Comparison of ENCODE assay signal across 1 cellular context in the genomic region with DNA sequence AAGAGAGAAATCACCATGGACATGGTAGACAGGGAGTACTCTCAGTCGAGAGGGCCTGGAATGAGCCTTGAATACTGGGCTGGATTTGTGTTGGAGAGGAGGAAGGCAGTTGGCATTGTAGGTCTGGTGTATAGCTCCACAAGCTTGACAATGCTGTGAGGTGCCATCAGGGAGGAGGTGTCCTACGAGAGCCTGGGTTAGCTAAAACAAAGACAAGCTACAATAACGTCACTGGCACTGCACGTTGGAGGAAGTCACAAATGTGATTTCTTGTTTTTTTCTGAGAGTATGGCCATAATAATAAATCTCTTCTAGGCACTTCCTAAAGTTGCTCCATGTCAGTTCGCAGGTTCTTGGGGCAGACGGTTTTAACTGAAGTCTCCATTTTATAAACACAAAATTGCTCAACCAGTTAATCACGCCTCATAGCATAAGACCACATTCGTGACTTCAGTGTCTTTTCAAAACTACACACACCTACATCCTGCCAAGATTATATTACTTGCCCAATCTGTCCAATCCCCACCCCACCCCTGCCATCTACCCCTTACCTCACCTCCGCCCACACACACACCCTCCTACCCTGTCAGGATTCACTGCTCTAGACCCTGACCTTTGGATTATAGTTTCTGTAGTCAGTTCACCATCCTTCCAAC.
TF ChIP-seq lines count a peak whose summit lies in the region.

No MANE protein-coding gene starts in this region.

TF ChIP-seq in GM12878, 131 proteins besides CTCF, POLR2A, EP300 and RAD21 (continued from another document):
- TF ChIP-seq, protein P1, sequence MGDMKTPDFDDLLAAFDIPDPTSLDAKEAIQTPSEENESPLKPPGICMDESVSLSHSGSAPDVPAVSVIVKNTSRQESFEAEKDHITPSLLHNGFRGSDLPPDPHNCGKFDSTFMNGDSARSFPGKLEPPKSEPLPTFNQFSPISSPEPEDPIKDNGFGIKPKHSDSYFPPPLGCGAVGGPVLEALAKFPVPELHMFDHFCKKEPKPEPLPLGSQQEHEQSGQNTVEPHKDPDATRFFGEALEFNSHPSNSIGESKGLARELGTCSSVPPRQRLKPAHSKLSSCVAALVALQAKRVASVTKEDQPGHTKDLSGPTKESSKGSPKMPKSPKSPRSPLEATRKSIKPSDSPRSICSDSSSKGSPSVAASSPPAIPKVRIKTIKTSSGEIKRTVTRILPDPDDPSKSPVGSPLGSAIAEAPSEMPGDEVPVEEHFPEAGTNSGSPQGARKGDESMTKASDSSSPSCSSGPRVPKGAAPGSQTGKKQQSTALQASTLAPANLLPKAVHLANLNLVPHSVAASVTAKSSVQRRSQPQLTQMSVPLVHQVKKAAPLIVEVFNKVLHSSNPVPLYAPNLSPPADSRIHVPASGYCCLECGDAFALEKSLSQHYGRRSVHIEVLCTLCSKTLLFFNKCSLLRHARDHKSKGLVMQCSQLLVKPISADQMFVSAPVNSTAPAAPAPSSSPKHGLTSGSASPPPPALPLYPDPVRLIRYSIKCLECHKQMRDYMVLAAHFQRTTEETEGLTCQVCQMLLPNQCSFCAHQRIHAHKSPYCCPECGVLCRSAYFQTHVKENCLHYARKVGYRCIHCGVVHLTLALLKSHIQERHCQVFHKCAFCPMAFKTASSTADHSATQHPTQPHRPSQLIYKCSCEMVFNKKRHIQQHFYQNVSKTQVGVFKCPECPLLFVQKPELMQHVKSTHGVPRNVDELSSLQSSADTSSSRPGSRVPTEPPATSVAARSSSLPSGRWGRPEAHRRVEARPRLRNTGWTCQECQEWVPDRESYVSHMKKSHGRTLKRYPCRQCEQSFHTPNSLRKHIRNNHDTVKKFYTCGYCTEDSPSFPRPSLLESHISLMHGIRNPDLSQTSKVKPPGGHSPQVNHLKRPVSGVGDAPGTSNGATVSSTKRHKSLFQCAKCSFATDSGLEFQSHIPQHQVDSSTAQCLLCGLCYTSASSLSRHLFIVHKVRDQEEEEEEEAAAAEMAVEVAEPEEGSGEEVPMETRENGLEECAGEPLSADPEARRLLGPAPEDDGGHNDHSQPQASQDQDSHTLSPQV (IDR thresholded peaks at IDR 0.05) = no peak
- TF ChIP-seq NFIC (IDR thresholded peaks at IDR 0.05; ENCODE audit: low read depth, low read length) = peak; percentile 80
- TF ChIP-seq, protein P2, sequence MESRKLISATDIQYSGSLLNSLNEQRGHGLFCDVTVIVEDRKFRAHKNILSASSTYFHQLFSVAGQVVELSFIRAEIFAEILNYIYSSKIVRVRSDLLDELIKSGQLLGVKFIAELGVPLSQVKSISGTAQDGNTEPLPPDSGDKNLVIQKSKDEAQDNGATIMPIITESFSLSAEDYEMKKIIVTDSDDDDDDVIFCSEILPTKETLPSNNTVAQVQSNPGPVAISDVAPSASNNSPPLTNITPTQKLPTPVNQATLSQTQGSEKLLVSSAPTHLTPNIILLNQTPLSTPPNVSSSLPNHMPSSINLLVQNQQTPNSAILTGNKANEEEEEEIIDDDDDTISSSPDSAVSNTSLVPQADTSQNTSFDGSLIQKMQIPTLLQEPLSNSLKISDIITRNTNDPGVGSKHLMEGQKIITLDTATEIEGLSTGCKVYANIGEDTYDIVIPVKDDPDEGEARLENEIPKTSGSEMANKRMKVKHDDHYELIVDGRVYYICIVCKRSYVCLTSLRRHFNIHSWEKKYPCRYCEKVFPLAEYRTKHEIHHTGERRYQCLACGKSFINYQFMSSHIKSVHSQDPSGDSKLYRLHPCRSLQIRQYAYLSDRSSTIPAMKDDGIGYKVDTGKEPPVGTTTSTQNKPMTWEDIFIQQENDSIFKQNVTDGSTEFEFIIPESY (IDR thresholded peaks at IDR 0.05) = no peak
- no peak for TF ChIP-seq STAT3 (IDR thresholded peaks at IDR 0.05; ENCODE audit: low read depth, low read length)
- TF ChIP-seq, protein P3, sequence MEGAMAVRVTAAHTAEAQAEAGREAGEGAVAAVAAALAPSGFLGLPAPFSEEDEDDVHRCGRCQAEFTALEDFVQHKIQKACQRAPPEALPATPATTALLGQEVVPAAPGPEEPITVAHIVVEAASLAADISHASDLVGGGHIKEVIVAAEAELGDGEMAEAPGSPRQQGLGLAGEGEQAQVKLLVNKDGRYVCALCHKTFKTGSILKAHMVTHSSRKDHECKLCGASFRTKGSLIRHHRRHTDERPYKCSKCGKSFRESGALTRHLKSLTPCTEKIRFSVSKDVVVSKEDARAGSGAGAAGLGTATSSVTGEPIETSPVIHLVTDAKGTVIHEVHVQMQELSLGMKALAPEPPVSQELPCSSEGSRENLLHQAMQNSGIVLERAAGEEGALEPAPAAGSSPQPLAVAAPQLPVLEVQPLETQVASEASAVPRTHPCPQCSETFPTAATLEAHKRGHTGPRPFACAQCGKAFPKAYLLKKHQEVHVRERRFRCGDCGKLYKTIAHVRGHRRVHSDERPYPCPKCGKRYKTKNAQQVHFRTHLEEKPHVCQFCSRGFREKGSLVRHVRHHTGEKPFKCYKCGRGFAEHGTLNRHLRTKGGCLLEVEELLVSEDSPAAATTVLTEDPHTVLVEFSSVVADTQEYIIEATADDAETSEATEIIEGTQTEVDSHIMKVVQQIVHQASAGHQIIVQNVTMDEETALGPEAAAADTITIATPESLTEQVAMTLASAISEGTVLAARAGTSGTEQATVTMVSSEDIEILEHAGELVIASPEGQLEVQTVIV (IDR thresholded peaks at IDR 0.05; ENCODE audit: borderline replicate concordance, partially characterized antibody) = no peak
- peak; percentile 69 for TF ChIP-seq YY1 (IDR thresholded peaks at IDR 0.05; ENCODE audit: low read depth, low read length)
- TF ChIP-seq SMARCA5 (IDR thresholded peaks at IDR 0.05) = peak; percentile 30; the same call in 1 of the 2 replicates
- TF ChIP-seq TBL1XR1 (IDR thresholded peaks at IDR 0.05; ENCODE audit: low read depth, low read length) = 0 out of 2 replicates have a peak, but pooled peaks have one; percentile 10
- TF ChIP-seq RB1 (IDR thresholded peaks at IDR 0.05; ENCODE audit: borderline replicate concordance) = no peak
- TF ChIP-seq SREBF2 (IDR thresholded peaks at IDR 0.05; ENCODE audit: low read length) = no peak
- TF ChIP-seq MEF2B (IDR thresholded peaks at IDR 0.05; ENCODE audit: partially characterized antibody, poor library complexity, severe bottlenecking) = peak; percentile 10
- TF ChIP-seq, protein P4, sequence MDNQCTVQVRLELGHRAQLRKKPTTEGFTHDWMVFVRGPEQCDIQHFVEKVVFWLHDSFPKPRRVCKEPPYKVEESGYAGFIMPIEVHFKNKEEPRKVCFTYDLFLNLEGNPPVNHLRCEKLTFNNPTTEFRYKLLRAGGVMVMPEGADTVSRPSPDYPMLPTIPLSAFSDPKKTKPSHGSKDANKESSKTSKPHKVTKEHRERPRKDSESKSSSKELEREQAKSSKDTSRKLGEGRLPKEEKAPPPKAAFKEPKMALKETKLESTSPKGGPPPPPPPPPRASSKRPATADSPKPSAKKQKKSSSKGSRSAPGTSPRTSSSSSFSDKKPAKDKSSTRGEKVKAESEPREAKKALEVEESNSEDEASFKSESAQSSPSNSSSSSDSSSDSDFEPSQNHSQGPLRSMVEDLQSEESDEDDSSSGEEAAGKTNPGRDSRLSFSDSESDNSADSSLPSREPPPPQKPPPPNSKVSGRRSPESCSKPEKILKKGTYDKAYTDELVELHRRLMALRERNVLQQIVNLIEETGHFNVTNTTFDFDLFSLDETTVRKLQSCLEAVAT (IDR thresholded peaks at IDR 0.05) = 0 out of 2 replicates have a peak, but pooled peaks have one; percentile 29
- TF ChIP-seq EED (IDR thresholded peaks at IDR 0.05; ENCODE audit: low read depth) = peak; percentile 71
- no peak for TF ChIP-seq ZNF24 (IDR thresholded peaks at IDR 0.05)
- TF ChIP-seq, protein P5, sequence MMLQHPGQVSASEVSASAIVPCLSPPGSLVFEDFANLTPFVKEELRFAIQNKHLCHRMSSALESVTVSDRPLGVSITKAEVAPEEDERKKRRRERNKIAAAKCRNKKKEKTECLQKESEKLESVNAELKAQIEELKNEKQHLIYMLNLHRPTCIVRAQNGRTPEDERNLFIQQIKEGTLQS (IDR thresholded peaks at IDR 0.05; ENCODE audit: borderline replicate concordance, extremely low read depth, low read depth, low read length) = no peak
- TF ChIP-seq SMC3 (IDR thresholded peaks at IDR 0.05; ENCODE audit: borderline replicate concordance, low read length) = no peak
- TF ChIP-seq LARP7 (IDR thresholded peaks at IDR 0.05) = no peak; the same call in 1 of the 2 replicates
- no peak for TF ChIP-seq HCFC1 (IDR thresholded peaks at IDR 0.05; ENCODE audit: low read length)
- TF ChIP-seq, protein P6, sequence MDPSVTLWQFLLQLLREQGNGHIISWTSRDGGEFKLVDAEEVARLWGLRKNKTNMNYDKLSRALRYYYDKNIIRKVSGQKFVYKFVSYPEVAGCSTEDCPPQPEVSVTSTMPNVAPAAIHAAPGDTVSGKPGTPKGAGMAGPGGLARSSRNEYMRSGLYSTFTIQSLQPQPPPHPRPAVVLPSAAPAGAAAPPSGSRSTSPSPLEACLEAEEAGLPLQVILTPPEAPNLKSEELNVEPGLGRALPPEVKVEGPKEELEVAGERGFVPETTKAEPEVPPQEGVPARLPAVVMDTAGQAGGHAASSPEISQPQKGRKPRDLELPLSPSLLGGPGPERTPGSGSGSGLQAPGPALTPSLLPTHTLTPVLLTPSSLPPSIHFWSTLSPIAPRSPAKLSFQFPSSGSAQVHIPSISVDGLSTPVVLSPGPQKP (IDR thresholded peaks at IDR 0.05; ENCODE audit: low read depth, low read length) = no peak
- TF ChIP-seq, protein P7, sequence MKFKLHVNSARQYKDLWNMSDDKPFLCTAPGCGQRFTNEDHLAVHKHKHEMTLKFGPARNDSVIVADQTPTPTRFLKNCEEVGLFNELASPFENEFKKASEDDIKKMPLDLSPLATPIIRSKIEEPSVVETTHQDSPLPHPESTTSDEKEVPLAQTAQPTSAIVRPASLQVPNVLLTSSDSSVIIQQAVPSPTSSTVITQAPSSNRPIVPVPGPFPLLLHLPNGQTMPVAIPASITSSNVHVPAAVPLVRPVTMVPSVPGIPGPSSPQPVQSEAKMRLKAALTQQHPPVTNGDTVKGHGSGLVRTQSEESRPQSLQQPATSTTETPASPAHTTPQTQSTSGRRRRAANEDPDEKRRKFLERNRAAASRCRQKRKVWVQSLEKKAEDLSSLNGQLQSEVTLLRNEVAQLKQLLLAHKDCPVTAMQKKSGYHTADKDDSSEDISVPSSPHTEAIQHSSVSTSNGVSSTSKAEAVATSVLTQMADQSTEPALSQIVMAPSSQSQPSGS (IDR thresholded peaks at IDR 0.05; ENCODE audit: low read length) = peak; percentile 77
- no peak for TF ChIP-seq KDM1A (IDR thresholded peaks at IDR 0.05; ENCODE audit: borderline replicate concordance)
- no peak for TF ChIP-seq BMI1 (IDR thresholded peaks at IDR 0.05; ENCODE audit: borderline replicate concordance)
